Comparison of ENCODE assay signal across 22 cellular contexts in genomic region chr15:43795997-43796396, GRCh38. TPM values are rescaled to one million over a fixed set of nuclear protein-coding genes. Genes with fewer than 3 reads are reported as not detected.
DNase-seq lines count a peak whose midpoint lies in the region; ATAC-seq, FAIRE-seq and TF ChIP-seq lines count a peak whose summit lies in the region.
"Had no signal": no experiment of that assay in that cellular context is flagged by ENCODE, and none has a peak within 500 bp of the region (broad histone marks: within the 10 kb centered on the region; RNA-seq: fewer than 3 reads in every experiment).

No MANE protein-coding gene starts in this region.

- CTCF ChIA-PET in OCI-LY7 (lab: Charles Lee; ENCODE audit: unreplicated experiment) = interaction anchor here (1.3 kb wide), 1 partner anchor 19 kb away, joined by 5 read pairs; the partner anchor contains the start of gene ELL3
- CTCF ChIA-PET in H1 (lab: Charles Lee; ENCODE audit: partially characterized antibody) = interaction anchor here (1.2 to 2.8 kb wide), 3 partner anchors 19 to 43 kb away, joined by 4 to 9 read pairs (median 4); partner anchors contain the start of gene ELL3
- CTCF ChIA-PET in HEK293T (lab: Yijun Ruan, JAX) = no interaction called here

- H3K27me3 ChIP-seq in H1 (replicated peaks in 1 of 4; ENCODE audit: control insufficient read depth in 3 of 4, extremely low read depth in 1 of 4, insufficient read depth in 3 of 4, low read length in 3 of 4) = no peaks in the 10 kb centered on the region
- no peaks in the 10 kb centered on the region for H3K27me3 ChIP-seq in stomach
- H3K27me3 ChIP-seq: esophagus squamous epithelium, Peyer's patch had no signal

- no peak overlapping the region for H2BK120ac ChIP-seq in H1 (replicated peaks; ENCODE audit: low read depth, low read length)

- no peak overlapping the region for H3K56ac ChIP-seq in H1 (replicated peaks; ENCODE audit: insufficient read length, low read depth, low read length)

- no peak overlapping the region for H2BK12ac ChIP-seq in H1 (ENCODE audit: low read depth, low read length)

- H3K4me1 ChIP-seq in OCI-LY7 (ENCODE audit: insufficient read depth, low read length, poor library complexity, severe bottlenecking) (peaks cover 80% of the 10 kb centered on the region), H1 (replicated peaks in 1 of 4; ENCODE audit: control insufficient read depth in 3 of 4, insufficient read depth in 4 of 4, low read length in 3 of 4) (peaks cover 21 to 34% (median 28%) of the 10 kb centered on the region in 4 experiments), stomach (peaks cover 46 to 84% (median 78%) of the 10 kb centered on the region in 4 donors)

- no peak overlapping the region for H2BK5ac ChIP-seq in H1 (ENCODE audit: low read depth, low read length)

- FAIRE-seq in H1 (lab: Jason Lieb, UNC) = no peak
- FAIRE-seq: astrocyte had no signal

- no peak overlapping the region for H3K4me3 Mint-ChIP-seq in activated naive CD8-positive, alpha-beta T cell
- H3K4me3 Mint-ChIP-seq in activated naive CD8-positive, alpha-beta T cell treated with anti-CD3 and anti-CD28 coated beads, Interleukin-2, amount 50 U/mL, for 24 hours = no peak overlapping the region
- H3K4me3 Mint-ChIP-seq: stimulated activated naive CD8-positive, alpha-beta T cell treated with anti-CD3 and anti-CD28 coated beads, Interleukin-15, amount 100 ng/mL, for 72 hours had no signal

- H3K79me2 ChIP-seq in OCI-LY7 (ENCODE audit: insufficient read depth, low read depth, low read length) (peaks cover 38% of the 10 kb centered on the region), H1 (ENCODE audit: control insufficient read depth in 1 of 2, insufficient read depth in 2 of 2, low read length in 2 of 2) (peaks cover 0 to 28% of the 10 kb centered on the region in 2 experiments; a peak in 2 of 4 replicates)

- no peaks in the 10 kb centered on the region for H3K9me3 Mint-ChIP-seq in activated naive CD8-positive, alpha-beta T cell (ENCODE audit: low read depth)
- no peaks in the 10 kb centered on the region for H3K9me3 Mint-ChIP-seq in activated naive CD8-positive, alpha-beta T cell treated with anti-CD3 and anti-CD28 coated beads, Interleukin-2, amount 50 U/mL, for 24 hours
- H3K9me3 Mint-ChIP-seq: activated T-helper 1 cell treated with anti-CD3 and anti-CD28 coated beads, Interleukin-12 subunit alpha, Interleukin-12 subunit beta, Interleukin-2, Interleukin-4 antibody, amounts not matched to agents 30 ng/mL and 10 ng/mL and 1 ng/mL, durations not matched to agents 14 hours and 24 hours and 36 hours; stimulated activated naive CD8-positive, alpha-beta T cell treated with anti-CD3 and anti-CD28 coated beads, Interleukin-15, amount 100 ng/mL, for 72 hours had no signal

- H4K20me1 ChIP-seq in OCI-LY7 (ENCODE audit: insufficient read depth, low read length) (peaks cover 17% of the 10 kb centered on the region), H1 (replicated peaks in 1 of 2; ENCODE audit: control insufficient read depth in 1 of 2, insufficient read depth in 2 of 2, low read length in 2 of 2) (peaks cover 4 to 17% of the 10 kb centered on the region in 2 experiments)

- POLR2A ChIA-PET in OCI-LY7 (lab: Charles Lee) (interaction anchor here (0.5 to 2.9 kb wide), 7 partner anchors 8 to 163 kb away, joined by 3 to 14 read pairs (median 4); partner anchors contain the start of gene MFAP1), H1 (lab: Charles Lee; ENCODE audit: partially characterized antibody) (interaction anchor here (0.9 to 8.9 kb wide), 10 partner anchors 8 to 50 kb away, joined by 3 to 71 read pairs (median 8); partner anchors contain the start of genes ELL3, MFAP1 and PDIA3), HEK293T (lab: Yijun Ruan, JAX) (interaction anchor here (1.5 kb wide), 1 partner anchor 19 kb away, joined by 3 read pairs; the partner anchor contains the start of gene ELL3)

- no peak; a peak in 1 of 3 replicates for TF ChIP-seq POLR2A in H1 (IDR thresholded peaks at IDR 0.05; ENCODE audit: control extremely low read depth in 1 of 2, low read depth in 2 of 2, low read length in 2 of 2)
- TF ChIP-seq POLR2A in stomach (IDR thresholded peaks at IDR 0.05) = no peak

- BruUV-seq in OCI-LY7 (replicated peaks; lab: Mats Ljungman, UMichigan) = no TSS peak

- peaks cover 19% of the 10 kb centered on the region for H3K79me1 ChIP-seq in H1 (ENCODE audit: low read depth, low read length)

- no peak overlapping the region for H4K8ac ChIP-seq in H1 (ENCODE audit: extremely low read depth, insufficient read depth, low read length)

- no peaks in the 10 kb centered on the region for H3K27me3 Mint-ChIP-seq in activated naive CD8-positive, alpha-beta T cell
- H3K27me3 Mint-ChIP-seq in activated naive CD8-positive, alpha-beta T cell treated with anti-CD3 and anti-CD28 coated beads, Interleukin-2, amount 50 U/mL, for 24 hours = no peaks in the 10 kb centered on the region
- H3K27me3 Mint-ChIP-seq: stimulated activated naive CD8-positive, alpha-beta T cell treated with anti-CD3 and anti-CD28 coated beads, Interleukin-15, amount 100 ng/mL, for 72 hours had no signal

- H3K9ac ChIP-seq in H1 (replicated peaks in 1 of 4; ENCODE audit: extremely low read depth in 1 of 4, low read depth in 3 of 4, low read length in 3 of 4) = no peak overlapping the region

- intact Hi-C loops in OCI-LY7 (cut with micrococcal nuclease; ENCODE audit: unreplicated experiment) = no loop called here
- intact Hi-C loops in stomach (cut with DNase I; ENCODE audit: low total_unique reads) = no loop called here

- H3K23ac ChIP-seq in H1 (ENCODE audit: insufficient read length) = no peak overlapping the region

- H2AFZ ChIP-seq in OCI-LY7 (ENCODE audit: low read length) (no peak overlapping the region), H1 (ENCODE audit: low read length) (no peak overlapping the region)

- no peak overlapping the region for H2BK15ac ChIP-seq in H1 (ENCODE audit: low read length)

- no peak overlapping the region for H2AK5ac ChIP-seq in H1 (ENCODE audit: low read depth, low read length)

- TF ChIP-seq RAD21 in H1 (IDR thresholded peaks at IDR 0.05 in 1 of 2, conservative IDR thresholded peaks at IDR 0.05 in 1 of 2; ENCODE audit: low read depth in 2 of 2, low read length in 2 of 2) = no peak

- H4K5ac ChIP-seq in H1 (ENCODE audit: insufficient read length, low read depth, low read length) = peak overlapping the region; percentile 24

- peaks cover 57% of the 10 kb centered on the region for H3K4me1 Mint-ChIP-seq in activated naive CD8-positive, alpha-beta T cell (ENCODE audit: low read depth)
- H3K4me1 Mint-ChIP-seq in activated naive CD8-positive, alpha-beta T cell treated with anti-CD3 and anti-CD28 coated beads, Interleukin-2, amount 50 U/mL, for 24 hours = peaks cover 55% of the 10 kb centered on the region

- H3K36me3 Mint-ChIP-seq in activated naive CD8-positive, alpha-beta T cell = peaks cover 16% of the 10 kb centered on the region
- H3K36me3 Mint-ChIP-seq in activated naive CD8-positive, alpha-beta T cell treated with anti-CD3 and anti-CD28 coated beads, Interleukin-2, amount 50 U/mL, for 24 hours (ENCODE audit: low read depth) = peaks cover 60% of the 10 kb centered on the region

- H3K18ac ChIP-seq in H1 (ENCODE audit: extremely low read depth, low read length) = no peak overlapping the region

- no peak overlapping the region for H3K14ac ChIP-seq in H1 (ENCODE audit: insufficient read length)

- no peak for DNase-seq in activated naive CD8-positive, alpha-beta T cell treated with anti-CD3 and anti-CD28 coated beads, Interleukin-2, amount 50 U/mL, for 24 hours
- DNase-seq in OCI-LY7 (ENCODE audit: low spot score) (no peak), H1 (ENCODE audit: low read depth in 1 of 2, low spot score in 2 of 2) (peak in 1 of 2 experiments; percentile 29), stomach (no peak), HEK293T (ENCODE audit: extremely low spot score) (no peak)
- DNase-seq: ACHN; activated CD4-positive, alpha-beta T cell treated with anti-CD3 and anti-CD28 coated beads, Interleukin-2, amount 50 U/mL, for 48 hours; EL; esophagus squamous epithelium; glutamatergic neuron; NCI-H2081; NCI-H524 treated with DMSO at 0.1 percent for 48 hours; Peyer's patch; stimulated activated naive CD8-positive, alpha-beta T cell treated with anti-CD3 and anti-CD28 coated beads, Interleukin-15, amount 100 ng/mL, for 72 hours had no signal

- TF ChIP-seq CTCF in OCI-LY7 (conservative IDR thresholded peaks at IDR 0.05; ENCODE audit: low read length) (no peak), H1 (IDR thresholded peaks at IDR 0.05; ENCODE audit: control extremely low read depth in 1 of 3, insufficient read depth in 1 of 3, low read depth in 1 of 3, low read length in 3 of 3) (no peak), stomach (IDR thresholded peaks at IDR 0.05) (no peak)

- no peak overlapping the region for H4K91ac ChIP-seq in H1 (replicated peaks; ENCODE audit: insufficient read length, low read length)

- peaks cover 68% of the 10 kb centered on the region for H3K36me3 ChIP-seq in OCI-LY7 (ENCODE audit: insufficient read depth, low read length)
- peaks cover 14 to 53% (median 22%) of the 10 kb centered on the region in 4 experiments for H3K36me3 ChIP-seq in H1 (ENCODE audit: control insufficient read depth in 2 of 4, insufficient read depth in 4 of 4, low read length in 3 of 4)
- H3K36me3 ChIP-seq in stomach = peaks cover 40 to 68% (median 62%) of the 10 kb centered on the region in 4 donors

- H3K27ac ChIP-seq in OCI-LY7 (ENCODE audit: low read depth, low read length, poor library complexity, severe bottlenecking) (peak overlapping the region; percentile 97), H1 (ENCODE audit: low read depth, low read length) (0 out of 2 replicates have a peak overlapping the region, but pooled peaks have one; percentile 54), stomach (peak overlapping the region in 4 of 5 donors; percentile 95 to 99 (median 99))
- H3K27ac ChIP-seq: Peyer's patch had no signal

- H3K4me3 ChIP-seq in OCI-LY7 (ENCODE audit: low read depth, low read length, poor library complexity, severe bottlenecking) (no peak overlapping the region), H1 (ENCODE audit: extremely low read depth in 1 of 4, insufficient read depth in 2 of 4, low read depth in 3 of 4, low read length in 4 of 4) (peak overlapping the region in 1 of 4 experiments; percentile 16; a peak in 1 of 8 replicates), stomach (no peak overlapping the region)
- H3K4me3 ChIP-seq: esophagus squamous epithelium, Peyer's patch had no signal

- H3K9me3 ChIP-seq in OCI-LY7 (ENCODE audit: low read length) (no peaks in the 10 kb centered on the region), H1 (ENCODE audit: insufficient read depth in 2 of 2, low read depth in 1 of 2, low read length in 1 of 2) (no peaks in the 10 kb centered on the region), stomach (no peaks in the 10 kb centered on the region)
- H3K9me3 ChIP-seq: esophagus squamous epithelium, Peyer's patch had no signal

- no peak overlapping the region for H2BK20ac ChIP-seq in H1 (ENCODE audit: low read length)

- H3K9me2 ChIP-seq in OCI-LY7 (ENCODE audit: insufficient read depth, low read length) = no peaks in the 10 kb centered on the region

- H3K23me2 ChIP-seq in H1 (ENCODE audit: low read depth, low read length) = peaks cover 4% of the 10 kb centered on the region

- H3K4me2 ChIP-seq in OCI-LY7 (ENCODE audit: low read length) (peak overlapping the region; percentile 97), H1 (ENCODE audit: insufficient read depth in 1 of 2, low read depth in 2 of 2, low read length in 2 of 2) (peak overlapping the region in 1 of 2 experiments; percentile 33; a peak in 3 of 4 replicates)

- peak overlapping the region; percentile 81 for H3K27ac Mint-ChIP-seq in activated naive CD8-positive, alpha-beta T cell
- H3K27ac Mint-ChIP-seq in activated naive CD8-positive, alpha-beta T cell treated with anti-CD3 and anti-CD28 coated beads, Interleukin-2, amount 50 U/mL, for 24 hours = no peak overlapping the region

- ATAC-seq in activated naive CD8-positive, alpha-beta T cell treated with anti-CD3 and anti-CD28 coated beads, Interleukin-2, amount 50 U/mL, for 24 hours = no peak
- ATAC-seq in HG03565 (IDR thresholded peaks at IDR 0.05; ENCODE audit: unreplicated experiment) = no peak
- no peak for ATAC-seq in GM21367 (IDR thresholded peaks at IDR 0.05; ENCODE audit: unreplicated experiment)
- ATAC-seq: HCT116; SK-N-SH treated with all-trans-retinoic acid at 6 μM for 48 hours; stimulated activated naive CD8-positive, alpha-beta T cell treated with anti-CD3 and anti-CD28 coated beads, Interleukin-15, amount 100 ng/mL, for 72 hours had no signal

- TF ChIP-seq EP300 in H1 (IDR thresholded peaks at IDR 0.05; ENCODE audit: borderline replicate concordance in 1 of 2, low read depth in 2 of 2, low read length in 2 of 2) = no peak
- no peak for TF ChIP-seq EP300 in stomach (IDR thresholded peaks at IDR 0.05)

- H3K4ac ChIP-seq in H1 (replicated peaks; ENCODE audit: insufficient read length, low read depth, low read length) = no peak overlapping the region

RNA-seq across cellular contexts. Expression of gene SERF2, which starts 3.9 kb away (rescaled TPM):
- 581 and 622 TPM in 2 replicates for total RNA-seq in OCI-LY7 (2014; rRNA removed; shearing (Covaris generic))
- 1,328 and 1,370 TPM in 2 replicates for total RNA-seq in OCI-LY7 (2022)
- 655 and 672 TPM in 2 replicates for total RNA-seq in H1 (2021; fragmentation: NEBNext Ultra II Directional; extraction: Animal tissue kit (Norgen Biotek cat#: 25700))
- 999 and 1,376 TPM in 2 replicates for polyA plus RNA-seq in H1 (2011; rRNA removed)
- 1,174 TPM for polyA plus RNA-seq in H1 (2011; cell fraction: cytosol; rRNA removed)
- 1,118 TPM for polyA plus RNA-seq in H1 (2011; cell fraction: nucleus; rRNA removed)
- 775 to 1,254 TPM (median 901 TPM) in 4 replicates for polyA plus RNA-seq in H1 (2012, experiment 1 of 2)
- polyA plus RNA-seq in H1 (2012, experiment 2 of 2) = 2,658 TPM
- polyA plus RNA-seq in H1 (2013, experiment 1 of 2) = 1,567 TPM
- polyA plus RNA-seq in H1 (2013, experiment 2 of 2) = 1,462 TPM
- polyA minus RNA-seq in H1 (2011; rRNA and poly(A)+ RNA removed) = 150 and 259 TPM in 2 replicates
- 192 TPM for polyA minus RNA-seq in H1 (2011; cell fraction: cytosol; rRNA and poly(A)+ RNA removed)
- polyA minus RNA-seq in H1 (2011; cell fraction: nucleus; rRNA and poly(A)+ RNA removed) = 219 TPM
- total RNA-seq in stomach = 1,000 to 10,000 TPM in 1 of 5 donors, 100 to 1,000 TPM in 4; 276 to 1,195 (median 526) TPM
- polyA plus RNA-seq in stomach = 1,000 to 10,000 TPM; 2,001 to 3,403 (median 2,340) TPM

RNA-seq across cellular contexts. Expression of gene SERINC4, which starts 4.0 kb away (rescaled TPM):
- total RNA-seq in OCI-LY7 (2014; rRNA removed; shearing (Covaris generic)) = 0.23 and 0.60 TPM in 2 replicates
- total RNA-seq in OCI-LY7 (2022) (1.1 and 1.9 TPM in 2 replicates), stomach (not detected)
- not detected in 2 replicates for total RNA-seq in H1 (2021; fragmentation: NEBNext Ultra II Directional; extraction: Animal tissue kit (Norgen Biotek cat#: 25700))
- polyA plus RNA-seq in H1 (2011; rRNA removed) (0.08 and 0.14 TPM in 2 replicates), stomach (under 1 TPM in 2 of 3 donors, not detected in 1; 0.37 to 0.55 TPM)
- 0.16 TPM for polyA plus RNA-seq in H1 (2011; cell fraction: cytosol; rRNA removed)
- polyA plus RNA-seq in H1 (2011; cell fraction: nucleus; rRNA removed) = 0.11 TPM
- polyA plus RNA-seq in H1 (2012, experiment 1 of 2) = not detected in 4 replicates
- polyA plus RNA-seq in H1 (2012, experiment 2 of 2) = 0.91 TPM
- 0.08 TPM for polyA plus RNA-seq in H1 (2013, experiment 1 of 2)
- 0.06 TPM for polyA plus RNA-seq in H1 (2013, experiment 2 of 2)
- 0.06 TPM in 1 of 2 replicates, not detected in the other for polyA minus RNA-seq in H1 (2011; rRNA and poly(A)+ RNA removed)
- polyA minus RNA-seq in H1 (2011; cell fraction: cytosol; rRNA and poly(A)+ RNA removed) = not detected
- polyA minus RNA-seq in H1 (2011; cell fraction: nucleus; rRNA and poly(A)+ RNA removed) = not detected
- total RNA-seq: Peyer's patch, urinary bladder had no signal

RNA-seq across cellular contexts. Expression of gene HYPK, which starts 4.4 kb away (rescaled TPM):
- total RNA-seq in OCI-LY7 (2014; rRNA removed; shearing (Covaris generic)) = 16.1 and 25.0 TPM in 2 replicates
- total RNA-seq in OCI-LY7 (2022) = 48.9 and 53.6 TPM in 2 replicates
- 9.9 and 17.6 TPM in 2 replicates for total RNA-seq in H1 (2021; fragmentation: NEBNext Ultra II Directional; extraction: Animal tissue kit (Norgen Biotek cat#: 25700))
- polyA plus RNA-seq in H1 (2011; rRNA removed) = 5.0 and 5.4 TPM in 2 replicates
- polyA plus RNA-seq in H1 (2011; cell fraction: cytosol; rRNA removed) = 7.6 TPM
- 11.4 TPM for polyA plus RNA-seq in H1 (2011; cell fraction: nucleus; rRNA removed)
- polyA plus RNA-seq in H1 (2012, experiment 1 of 2) = 5.7 to 13.5 TPM (median 7.3 TPM) in 4 replicates
- 2.6 TPM for polyA plus RNA-seq in H1 (2012, experiment 2 of 2)
- 191 TPM for polyA plus RNA-seq in H1 (2013, experiment 1 of 2)
- 216 TPM for polyA plus RNA-seq in H1 (2013, experiment 2 of 2)
- polyA minus RNA-seq in H1 (2011; rRNA and poly(A)+ RNA removed) = 4.3 and 6.2 TPM in 2 replicates
- polyA minus RNA-seq in H1 (2011; cell fraction: cytosol; rRNA and poly(A)+ RNA removed) = 21.1 TPM
- 17.1 TPM for polyA minus RNA-seq in H1 (2011; cell fraction: nucleus; rRNA and poly(A)+ RNA removed)
- 10 to 100 TPM in 4 of 5 donors, 1 to 10 TPM in 1; 1.8 to 61.6 (median 24.1) TPM for total RNA-seq in stomach
- polyA plus RNA-seq in stomach = 10 to 100 TPM in 2 of 3 donors, 1 to 10 TPM in 1; 5.3 to 56.4 (median 12.9) TPM

RNA-seq across cellular contexts. Expression of gene ELL3, which starts 19.2 kb away (rescaled TPM):
- 296 and 306 TPM in 2 replicates for total RNA-seq in OCI-LY7 (2014; rRNA removed; shearing (Covaris generic))
- total RNA-seq in OCI-LY7 (2022) (116 and 134 TPM in 2 replicates), stomach (100 to 1,000 TPM in 1 of 5 donors, 10 to 100 TPM in 3, 1 to 10 TPM in 1; 8.1 to 131 (median 45.4) TPM)
- 9.2 and 11.0 TPM in 2 replicates for total RNA-seq in H1 (2021; fragmentation: NEBNext Ultra II Directional; extraction: Animal tissue kit (Norgen Biotek cat#: 25700))
- polyA plus RNA-seq in H1 (2011; rRNA removed) (13.7 and 15.5 TPM in 2 replicates), stomach (10 to 100 TPM in 1 of 3 donors, 1 to 10 TPM in 2; 4.0 to 14.2 (median 5.6) TPM)
- polyA plus RNA-seq in H1 (2011; cell fraction: cytosol; rRNA removed) = 15.8 TPM
- 20.9 TPM for polyA plus RNA-seq in H1 (2011; cell fraction: nucleus; rRNA removed)
- 6.7 to 10.4 TPM (median 8.4 TPM) in 4 replicates for polyA plus RNA-seq in H1 (2012, experiment 1 of 2)
- 5.6 TPM for polyA plus RNA-seq in H1 (2012, experiment 2 of 2)
- 5.5 TPM for polyA plus RNA-seq in H1 (2013, experiment 1 of 2)
- 5.8 TPM for polyA plus RNA-seq in H1 (2013, experiment 2 of 2)
- 26.8 and 31.5 TPM in 2 replicates for polyA minus RNA-seq in H1 (2011; rRNA and poly(A)+ RNA removed)
- 10.0 TPM for polyA minus RNA-seq in H1 (2011; cell fraction: cytosol; rRNA and poly(A)+ RNA removed)
- polyA minus RNA-seq in H1 (2011; cell fraction: nucleus; rRNA and poly(A)+ RNA removed) = 14.1 TPM

RNA-seq across cellular contexts. Expression of gene MFAP1, which starts 28.5 kb away (rescaled TPM):
- total RNA-seq in OCI-LY7 (2014; rRNA removed; shearing (Covaris generic)) = 25.3 and 43.4 TPM in 2 replicates
- total RNA-seq in OCI-LY7 (2022) (57.2 and 72.1 TPM in 2 replicates), stomach (10 to 100 TPM in 2 of 5 donors, 1 to 10 TPM in 3; 1.2 to 20.3 (median 4.6) TPM)
- total RNA-seq in H1 (2021; fragmentation: NEBNext Ultra II Directional; extraction: Animal tissue kit (Norgen Biotek cat#: 25700)) = 36.6 and 36.7 TPM in 2 replicates
- polyA plus RNA-seq in H1 (2011; rRNA removed) (11.0 and 23.6 TPM in 2 replicates), stomach (10 to 100 TPM in 2 of 3 donors, 1 to 10 TPM in 1; 9.7 to 17.7 (median 16.6) TPM)
- 26.8 TPM for polyA plus RNA-seq in H1 (2011; cell fraction: cytosol; rRNA removed)
- 8.9 TPM for polyA plus RNA-seq in H1 (2011; cell fraction: nucleus; rRNA removed)
- polyA plus RNA-seq in H1 (2012, experiment 1 of 2) = 40.7 to 49.0 TPM (median 42.9 TPM) in 4 replicates
- 6.1 TPM for polyA plus RNA-seq in H1 (2012, experiment 2 of 2)
- 32.2 TPM for polyA plus RNA-seq in H1 (2013, experiment 1 of 2)
- 30.8 TPM for polyA plus RNA-seq in H1 (2013, experiment 2 of 2)
- 16.4 and 23.3 TPM in 2 replicates for polyA minus RNA-seq in H1 (2011; rRNA and poly(A)+ RNA removed)
- polyA minus RNA-seq in H1 (2011; cell fraction: cytosol; rRNA and poly(A)+ RNA removed) = 10.3 TPM
- polyA minus RNA-seq in H1 (2011; cell fraction: nucleus; rRNA and poly(A)+ RNA removed) = 8.8 TPM
